In genomic region chr2:57330447-57330846, GRCh38 we compare ENCODE assay signal across 18 cellular contexts.
DNase-seq lines count a peak whose midpoint lies in the region; ATAC-seq and TF ChIP-seq lines count a peak whose summit lies in the region.
"Had no signal": no experiment of that assay in that cellular context is flagged by ENCODE, and none has a peak within 500 bp of the region (broad histone marks: within the 10 kb centered on the region; RNA-seq: fewer than 3 reads in every experiment).

No MANE protein-coding gene starts in this region.

- no peaks in the 10 kb centered on the region for H3K4me1 ChIP-seq in neural progenitor cell
- H3K4me1 ChIP-seq: parathyroid adenoma had no signal

- H3K9me3 ChIP-seq in neural progenitor cell (ENCODE audit: low read depth) = no peaks in the 10 kb centered on the region

- H3K36me3 ChIP-seq in neural progenitor cell = no peaks in the 10 kb centered on the region

- H3K27ac Mint-ChIP-seq in HFFc6 (no peak overlapping the region), neural progenitor cell (no peak overlapping the region)
- H3K27ac Mint-ChIP-seq: activated CD4-positive, alpha-beta T cell treated with anti-CD3 and anti-CD28 coated beads, Interleukin-2, amount 10 ng/mL, durations not matched to agents 7 days and 5 days; activated naive CD4-positive, alpha-beta T cell treated with anti-CD3 and anti-CD28 coated beads, Interleukin-2, amount 10 ng/mL, durations not matched to agents 7 days and 5 days; naive B cell had no signal

- H3K9ac ChIP-seq in neural progenitor cell = no peak overlapping the region
- H3K9ac ChIP-seq: parathyroid adenoma had no signal

- in situ Hi-C loops in ACHN (cut with HindIII; ENCODE audit: low pct_ligation_motif_present, low pct_unique_long_range_greater_than_20kb, low sequenced_read_pairs) = no loop called here

- H3K4me1 Mint-ChIP-seq in HFFc6 (ENCODE audit: low read depth) (peaks cover 21% of the 10 kb centered on the region), neural progenitor cell (no peaks in the 10 kb centered on the region)
- H3K4me1 Mint-ChIP-seq: activated CD4-positive, alpha-beta T cell treated with anti-CD3 and anti-CD28 coated beads, Interleukin-2, amount 10 ng/mL, durations not matched to agents 7 days and 5 days; activated naive CD4-positive, alpha-beta T cell treated with anti-CD3 and anti-CD28 coated beads, Interleukin-2, amount 10 ng/mL, durations not matched to agents 7 days and 5 days; naive B cell had no signal

- H3K9me3 Mint-ChIP-seq in HFFc6 (no peaks in the 10 kb centered on the region), neural progenitor cell (no peaks in the 10 kb centered on the region)

- DNase-seq in ACHN = peak; percentile 63
- DNase-seq in HFFc6 = no peak
- peak; percentile 33 for DNase-seq in amniotic epithelial cell (ENCODE audit: low read depth)
- peak; percentile 39 for DNase-seq in iris pigment epithelial cell (ENCODE audit: low read depth)
- DNase-seq in central memory CD4-positive, alpha-beta T cell = no peak
- DNase-seq in activated T-cell treated with anti-CD3 and anti-CD28 coated beads, Interleukin-2, amount 50 U/mL, for 48 hours = no peak
- DNase-seq in neural progenitor cell (ENCODE audit: low spot score) = no peak
- DNase-seq: activated CD4-positive, alpha-beta T cell treated with anti-CD3 and anti-CD28 coated beads, Interleukin-2, amount 10 ng/mL, durations not matched to agents 7 days and 5 days; activated naive CD4-positive, alpha-beta T cell treated with anti-CD3 and anti-CD28 coated beads, Interleukin-2, amount 10 ng/mL, durations not matched to agents 7 days and 5 days; naive B cell; NCI-H1105; NCI-H774; stimulated activated CD4-positive, alpha-beta T cell treated with anti-CD3 and anti-CD28 coated beads, Interleukin-4, amount 100 ng/mL, for 24 hours; substantia nigra had no signal

- 0 out of 2 replicates have a peak overlapping the region, but pooled peaks have one; percentile 21 for H3K4me3 Mint-ChIP-seq in HFFc6
- no peak overlapping the region for H3K4me3 Mint-ChIP-seq in neural progenitor cell
- H3K4me3 Mint-ChIP-seq: activated CD4-positive, alpha-beta T cell treated with anti-CD3 and anti-CD28 coated beads, Interleukin-2, amount 10 ng/mL, durations not matched to agents 7 days and 5 days; activated naive CD4-positive, alpha-beta T cell treated with anti-CD3 and anti-CD28 coated beads, Interleukin-2, amount 10 ng/mL, durations not matched to agents 7 days and 5 days; naive B cell had no signal

- H3K27me3 ChIP-seq in neural progenitor cell = no peaks in the 10 kb centered on the region

- no peak overlapping the region for H3K27ac ChIP-seq in neural progenitor cell
- H3K27ac ChIP-seq: parathyroid adenoma, skin epidermis had no signal

- H3K4me2 ChIP-seq in neural progenitor cell = no peak overlapping the region

- no peak for ATAC-seq in HG03378 (IDR thresholded peaks at IDR 0.05; ENCODE audit: unreplicated experiment)
- ATAC-seq: GM12878 had no signal

- no peaks in the 10 kb centered on the region for H3K79me2 ChIP-seq in neural progenitor cell (ENCODE audit: low read depth)
- H3K79me2 ChIP-seq: parathyroid adenoma had no signal

- H4K20me1 ChIP-seq in neural progenitor cell (ENCODE audit: low read depth) = no peaks in the 10 kb centered on the region

- H3K27me3 Mint-ChIP-seq in HFFc6 (ENCODE audit: insufficient read depth) (no peaks in the 10 kb centered on the region), neural progenitor cell (ENCODE audit: insufficient read depth, low read depth) (peaks cover 2% of the 10 kb centered on the region)
- H3K27me3 Mint-ChIP-seq: activated CD4-positive, alpha-beta T cell treated with anti-CD3 and anti-CD28 coated beads, Interleukin-2, amount 10 ng/mL, durations not matched to agents 7 days and 5 days; activated naive CD4-positive, alpha-beta T cell treated with anti-CD3 and anti-CD28 coated beads, Interleukin-2, amount 10 ng/mL, durations not matched to agents 7 days and 5 days; naive B cell had no signal

- H3K36me3 Mint-ChIP-seq in HFFc6 (ENCODE audit: low read depth) (no peaks in the 10 kb centered on the region), neural progenitor cell (no peaks in the 10 kb centered on the region)
- H3K36me3 Mint-ChIP-seq: activated naive CD4-positive, alpha-beta T cell treated with anti-CD3 and anti-CD28 coated beads, Interleukin-2, amount 10 ng/mL, durations not matched to agents 7 days and 5 days; naive B cell had no signal

- H2AFZ ChIP-seq in neural progenitor cell (replicated peaks) = no peak overlapping the region
- H2AFZ ChIP-seq: parathyroid adenoma had no signal

- TF ChIP-seq CTCF in HFFc6 (IDR thresholded peaks at IDR 0.05) (no peak), neural progenitor cell (IDR thresholded peaks at IDR 0.05) (no peak)

- no peak overlapping the region for H3K4me3 ChIP-seq in neural progenitor cell
- H3K4me3 ChIP-seq: GM12878, skin epidermis had no signal

- H3F3A ChIP-seq in neural progenitor cell (ENCODE audit: low read depth) = no peaks in the 10 kb centered on the region

Comparison
In these comparisons a context has a peak if more than half of its experiments do, and no peak if none do; other contexts are left out.
1. DNase-seq: peak in ACHN (single experiment), amniotic epithelial cell (single experiment) and iris pigment epithelial cell (single experiment); none in HFFc6 (single experiment), central memory CD4-positive, alpha-beta T cell (single experiment), activated T-cell treated with anti-CD3 and anti-CD28 coated beads, Interleukin-2, amount 50 U/mL, for 48 hours (0 of 2) and neural progenitor cell (single experiment).